ENCODE assay signal across 14 cellular contexts in genomic region chr20:24648481-24648880, GRCh38.
DNase-seq lines count a peak whose midpoint lies in the region; ATAC-seq and TF ChIP-seq lines count a peak whose summit lies in the region.
"Had no signal": no experiment of that assay in that cellular context is flagged by ENCODE, and none has a peak within 500 bp of the region (broad histone marks: within the 10 kb centered on the region; RNA-seq: fewer than 3 reads in every experiment).

No MANE protein-coding gene starts in this region.

- DNase-seq in Right ventricle myocardium inferior (ENCODE audit: missing footprints) (no peak), right atrium auricular region (ENCODE audit: low spot score) (no peak), fibroblast of gingiva (ENCODE audit: low read depth) (peak; percentile 90), stromal cell of bone marrow (ENCODE audit: low read depth) (peak; percentile 81), T1000 (lab: John Stamatoyannopoulos, UW) (no peak)
- DNase-seq in stimulated activated CD4-positive, alpha-beta T cell treated with anti-CD3 and anti-CD28 coated beads, Interleukin-4, amount 100 ng/mL, for 24 hours: no peak
- DNase-seq: activated CD4-positive, alpha-beta T cell treated with anti-CD3 and anti-CD28 coated beads, Interleukin-2, amount 10 ng/mL, durations not matched to agents 24 days and 14 days; activated T-cell treated with anti-CD3 and anti-CD28 coated beads, Interleukin-2, amount 50 U/mL, for 24 hours; esophagus squamous epithelium; nucleus accumbens; OCI-M1 had no signal

- no peak for TF ChIP-seq CTCF in right atrium auricular region (IDR thresholded peaks at IDR 0.05)
- TF ChIP-seq CTCF in gastroesophageal sphincter (IDR thresholded peaks at IDR 0.05): no peak

- H3K36me3 ChIP-seq in right atrium auricular region (no peaks in the 10 kb centered on the region), gastroesophageal sphincter (no peaks in the 10 kb centered on the region)
- H3K36me3 ChIP-seq: esophagus squamous epithelium, tibial artery had no signal

- intact Hi-C loops in Right ventricle myocardium inferior (cut with DNase I): no loop called here

- H3K27me3 ChIP-seq in right atrium auricular region (no peaks in the 10 kb centered on the region), gastroesophageal sphincter (no peaks in the 10 kb centered on the region)
- H3K27me3 ChIP-seq: esophagus squamous epithelium, tibial artery had no signal

- TF ChIP-seq EP300 in gastroesophageal sphincter (IDR thresholded peaks at IDR 0.05): no peak

- peaks cover 0 to 11% of the 10 kb centered on the region in 2 donors for H3K4me1 ChIP-seq in right atrium auricular region
- peaks cover 0 to 8% (median 0%) of the 10 kb centered on the region in 3 donors for H3K4me1 ChIP-seq in gastroesophageal sphincter
- H3K4me1 ChIP-seq: esophagus squamous epithelium had no signal

- H3K4me3 ChIP-seq in right atrium auricular region: no peak overlapping the region
- H3K4me3 ChIP-seq in gastroesophageal sphincter: no peak overlapping the region
- H3K4me3 ChIP-seq: esophagus squamous epithelium, tibial artery had no signal

- ATAC-seq in Right ventricle myocardium inferior (peak; percentile 39), HG03442 (IDR thresholded peaks at IDR 0.05; ENCODE audit: unreplicated experiment) (peak; percentile 11), gastroesophageal sphincter (no peak)

- peaks cover 0 to under 1% of the 10 kb centered on the region in 2 donors for H3K9me3 ChIP-seq in right atrium auricular region
- peaks cover 0 to 13% (median 0%) of the 10 kb centered on the region in 3 donors for H3K9me3 ChIP-seq in gastroesophageal sphincter
- H3K9me3 ChIP-seq: esophagus squamous epithelium, tibial artery had no signal

- whole genome bisulfite sequencing in gastroesophageal sphincter (ENCODE audit: low coverage in 1 of 2), 2 donors: 43% methylated on average over 1 to 4 of the region's 4 CpGs

- no peak for TF ChIP-seq POLR2A in gastroesophageal sphincter (IDR thresholded peaks at IDR 0.05)

- H3K27ac ChIP-seq in right atrium auricular region (no peak overlapping the region), gastroesophageal sphincter (no peak overlapping the region)
- H3K27ac ChIP-seq: esophagus squamous epithelium, tibial artery had no signal

Comparison
In these comparisons a context has a peak if more than half of its experiments do, and no peak if none do; other contexts are left out.
1. DNase-seq: peak in fibroblast of gingiva (single experiment) and stromal cell of bone marrow (single experiment); none in Right ventricle myocardium inferior (single experiment), right atrium auricular region (single experiment), T1000 (single experiment) and stimulated activated CD4-positive, alpha-beta T cell treated with anti-CD3 and anti-CD28 coated beads, Interleukin-4, amount 100 ng/mL, for 24 hours (single experiment).